In the genomic region with DNA sequence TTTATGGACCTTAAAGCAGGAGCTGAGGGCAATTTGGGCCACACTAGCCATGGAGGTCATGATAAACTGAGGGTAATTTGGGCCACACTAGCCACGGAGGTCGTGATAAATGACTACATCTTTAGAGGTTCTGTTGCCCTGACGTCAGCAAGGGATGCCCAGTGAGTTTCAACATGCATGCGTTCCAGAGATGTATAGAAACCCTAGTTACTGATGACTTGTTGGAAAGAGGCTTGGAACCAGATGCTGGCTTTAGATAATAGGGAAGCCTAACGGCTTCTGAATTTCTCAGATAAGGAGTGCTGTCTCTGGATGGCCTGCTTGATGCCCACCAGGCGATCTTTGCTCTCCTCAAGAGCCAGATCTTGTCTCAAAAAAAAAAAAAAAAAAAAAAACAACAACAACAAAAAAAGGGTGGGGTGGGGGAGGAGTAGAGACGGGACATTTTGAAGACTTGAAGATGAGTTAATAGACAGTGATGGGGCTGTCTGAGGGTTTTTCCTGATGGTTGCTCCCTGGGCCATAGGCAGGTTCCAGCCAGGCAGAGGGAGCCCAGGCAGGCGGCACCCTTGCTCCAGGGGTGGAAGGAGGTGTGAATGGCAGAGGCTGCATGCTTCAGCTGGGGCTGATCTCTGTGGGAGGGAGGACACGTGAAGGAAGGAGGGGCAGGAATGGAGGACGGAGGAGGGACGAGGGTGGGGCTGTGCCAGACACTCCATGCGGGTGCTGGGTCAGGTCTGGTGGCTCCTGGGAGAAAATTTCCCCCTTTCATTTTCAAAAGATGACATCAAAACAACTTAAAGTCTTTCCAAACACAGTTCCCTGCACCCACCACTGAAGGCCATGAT, we compare ENCODE assay signal across 1 cellular context.
TF ChIP-seq lines count a peak whose summit lies in the region.

No MANE protein-coding gene starts in this region.

TF ChIP-seq in K562, 482 proteins besides CTCF, POLR2A, EP300 and RAD21 (continued from another document):
- TF ChIP-seq, protein P1, sequence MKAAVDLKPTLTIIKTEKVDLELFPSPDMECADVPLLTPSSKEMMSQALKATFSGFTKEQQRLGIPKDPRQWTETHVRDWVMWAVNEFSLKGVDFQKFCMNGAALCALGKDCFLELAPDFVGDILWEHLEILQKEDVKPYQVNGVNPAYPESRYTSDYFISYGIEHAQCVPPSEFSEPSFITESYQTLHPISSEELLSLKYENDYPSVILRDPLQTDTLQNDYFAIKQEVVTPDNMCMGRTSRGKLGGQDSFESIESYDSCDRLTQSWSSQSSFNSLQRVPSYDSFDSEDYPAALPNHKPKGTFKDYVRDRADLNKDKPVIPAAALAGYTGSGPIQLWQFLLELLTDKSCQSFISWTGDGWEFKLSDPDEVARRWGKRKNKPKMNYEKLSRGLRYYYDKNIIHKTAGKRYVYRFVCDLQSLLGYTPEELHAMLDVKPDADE (conservative IDR thresholded peaks at IDR 0.05; ENCODE audit: control insufficient read depth, low read depth, low read length) = no peak
- TF ChIP-seq ZNF384 (IDR thresholded peaks at IDR 0.05; ENCODE audit: low read depth, low read length) (peak; percentile 68), TEAD4 (IDR thresholded peaks at IDR 0.05; ENCODE audit: low read length) (peak; percentile 68), TEAD4 (CRISPR knock-in tag; IDR thresholded peaks at IDR 0.05; ENCODE audit: borderline replicate concordance) (no peak), GABPA (tag; conservative IDR thresholded peaks at IDR 0.05; ENCODE audit: low read depth) (no peak), RCOR1 (IDR thresholded peaks at IDR 0.05; ENCODE audit: borderline replicate concordance in 1 of 2, low read depth in 2 of 2, low read length in 2 of 2) (peak in 1 of 2 experiments; percentile 54; a peak in 1 of 4 replicates), SMARCA4 (IDR thresholded peaks at IDR 0.05) (peak; percentile 33; the same call in 1 of the 2 replicates), NR4A1 (CRISPR knock-in tag; IDR thresholded peaks at IDR 0.05) (no peak), NR4A1 (tag; IDR thresholded peaks at IDR 0.05) (peak; percentile 47; the same call in 1 of the 2 replicates)
- TF ChIP-seq, protein P2, sequence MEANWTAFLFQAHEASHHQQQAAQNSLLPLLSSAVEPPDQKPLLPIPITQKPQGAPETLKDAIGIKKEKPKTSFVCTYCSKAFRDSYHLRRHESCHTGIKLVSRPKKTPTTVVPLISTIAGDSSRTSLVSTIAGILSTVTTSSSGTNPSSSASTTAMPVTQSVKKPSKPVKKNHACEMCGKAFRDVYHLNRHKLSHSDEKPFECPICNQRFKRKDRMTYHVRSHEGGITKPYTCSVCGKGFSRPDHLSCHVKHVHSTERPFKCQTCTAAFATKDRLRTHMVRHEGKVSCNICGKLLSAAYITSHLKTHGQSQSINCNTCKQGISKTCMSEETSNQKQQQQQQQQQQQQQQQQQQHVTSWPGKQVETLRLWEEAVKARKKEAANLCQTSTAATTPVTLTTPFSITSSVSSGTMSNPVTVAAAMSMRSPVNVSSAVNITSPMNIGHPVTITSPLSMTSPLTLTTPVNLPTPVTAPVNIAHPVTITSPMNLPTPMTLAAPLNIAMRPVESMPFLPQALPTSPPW (CRISPR knock-in tag; IDR thresholded peaks at IDR 0.05) = peak; percentile 85
- TF ChIP-seq, protein P3, sequence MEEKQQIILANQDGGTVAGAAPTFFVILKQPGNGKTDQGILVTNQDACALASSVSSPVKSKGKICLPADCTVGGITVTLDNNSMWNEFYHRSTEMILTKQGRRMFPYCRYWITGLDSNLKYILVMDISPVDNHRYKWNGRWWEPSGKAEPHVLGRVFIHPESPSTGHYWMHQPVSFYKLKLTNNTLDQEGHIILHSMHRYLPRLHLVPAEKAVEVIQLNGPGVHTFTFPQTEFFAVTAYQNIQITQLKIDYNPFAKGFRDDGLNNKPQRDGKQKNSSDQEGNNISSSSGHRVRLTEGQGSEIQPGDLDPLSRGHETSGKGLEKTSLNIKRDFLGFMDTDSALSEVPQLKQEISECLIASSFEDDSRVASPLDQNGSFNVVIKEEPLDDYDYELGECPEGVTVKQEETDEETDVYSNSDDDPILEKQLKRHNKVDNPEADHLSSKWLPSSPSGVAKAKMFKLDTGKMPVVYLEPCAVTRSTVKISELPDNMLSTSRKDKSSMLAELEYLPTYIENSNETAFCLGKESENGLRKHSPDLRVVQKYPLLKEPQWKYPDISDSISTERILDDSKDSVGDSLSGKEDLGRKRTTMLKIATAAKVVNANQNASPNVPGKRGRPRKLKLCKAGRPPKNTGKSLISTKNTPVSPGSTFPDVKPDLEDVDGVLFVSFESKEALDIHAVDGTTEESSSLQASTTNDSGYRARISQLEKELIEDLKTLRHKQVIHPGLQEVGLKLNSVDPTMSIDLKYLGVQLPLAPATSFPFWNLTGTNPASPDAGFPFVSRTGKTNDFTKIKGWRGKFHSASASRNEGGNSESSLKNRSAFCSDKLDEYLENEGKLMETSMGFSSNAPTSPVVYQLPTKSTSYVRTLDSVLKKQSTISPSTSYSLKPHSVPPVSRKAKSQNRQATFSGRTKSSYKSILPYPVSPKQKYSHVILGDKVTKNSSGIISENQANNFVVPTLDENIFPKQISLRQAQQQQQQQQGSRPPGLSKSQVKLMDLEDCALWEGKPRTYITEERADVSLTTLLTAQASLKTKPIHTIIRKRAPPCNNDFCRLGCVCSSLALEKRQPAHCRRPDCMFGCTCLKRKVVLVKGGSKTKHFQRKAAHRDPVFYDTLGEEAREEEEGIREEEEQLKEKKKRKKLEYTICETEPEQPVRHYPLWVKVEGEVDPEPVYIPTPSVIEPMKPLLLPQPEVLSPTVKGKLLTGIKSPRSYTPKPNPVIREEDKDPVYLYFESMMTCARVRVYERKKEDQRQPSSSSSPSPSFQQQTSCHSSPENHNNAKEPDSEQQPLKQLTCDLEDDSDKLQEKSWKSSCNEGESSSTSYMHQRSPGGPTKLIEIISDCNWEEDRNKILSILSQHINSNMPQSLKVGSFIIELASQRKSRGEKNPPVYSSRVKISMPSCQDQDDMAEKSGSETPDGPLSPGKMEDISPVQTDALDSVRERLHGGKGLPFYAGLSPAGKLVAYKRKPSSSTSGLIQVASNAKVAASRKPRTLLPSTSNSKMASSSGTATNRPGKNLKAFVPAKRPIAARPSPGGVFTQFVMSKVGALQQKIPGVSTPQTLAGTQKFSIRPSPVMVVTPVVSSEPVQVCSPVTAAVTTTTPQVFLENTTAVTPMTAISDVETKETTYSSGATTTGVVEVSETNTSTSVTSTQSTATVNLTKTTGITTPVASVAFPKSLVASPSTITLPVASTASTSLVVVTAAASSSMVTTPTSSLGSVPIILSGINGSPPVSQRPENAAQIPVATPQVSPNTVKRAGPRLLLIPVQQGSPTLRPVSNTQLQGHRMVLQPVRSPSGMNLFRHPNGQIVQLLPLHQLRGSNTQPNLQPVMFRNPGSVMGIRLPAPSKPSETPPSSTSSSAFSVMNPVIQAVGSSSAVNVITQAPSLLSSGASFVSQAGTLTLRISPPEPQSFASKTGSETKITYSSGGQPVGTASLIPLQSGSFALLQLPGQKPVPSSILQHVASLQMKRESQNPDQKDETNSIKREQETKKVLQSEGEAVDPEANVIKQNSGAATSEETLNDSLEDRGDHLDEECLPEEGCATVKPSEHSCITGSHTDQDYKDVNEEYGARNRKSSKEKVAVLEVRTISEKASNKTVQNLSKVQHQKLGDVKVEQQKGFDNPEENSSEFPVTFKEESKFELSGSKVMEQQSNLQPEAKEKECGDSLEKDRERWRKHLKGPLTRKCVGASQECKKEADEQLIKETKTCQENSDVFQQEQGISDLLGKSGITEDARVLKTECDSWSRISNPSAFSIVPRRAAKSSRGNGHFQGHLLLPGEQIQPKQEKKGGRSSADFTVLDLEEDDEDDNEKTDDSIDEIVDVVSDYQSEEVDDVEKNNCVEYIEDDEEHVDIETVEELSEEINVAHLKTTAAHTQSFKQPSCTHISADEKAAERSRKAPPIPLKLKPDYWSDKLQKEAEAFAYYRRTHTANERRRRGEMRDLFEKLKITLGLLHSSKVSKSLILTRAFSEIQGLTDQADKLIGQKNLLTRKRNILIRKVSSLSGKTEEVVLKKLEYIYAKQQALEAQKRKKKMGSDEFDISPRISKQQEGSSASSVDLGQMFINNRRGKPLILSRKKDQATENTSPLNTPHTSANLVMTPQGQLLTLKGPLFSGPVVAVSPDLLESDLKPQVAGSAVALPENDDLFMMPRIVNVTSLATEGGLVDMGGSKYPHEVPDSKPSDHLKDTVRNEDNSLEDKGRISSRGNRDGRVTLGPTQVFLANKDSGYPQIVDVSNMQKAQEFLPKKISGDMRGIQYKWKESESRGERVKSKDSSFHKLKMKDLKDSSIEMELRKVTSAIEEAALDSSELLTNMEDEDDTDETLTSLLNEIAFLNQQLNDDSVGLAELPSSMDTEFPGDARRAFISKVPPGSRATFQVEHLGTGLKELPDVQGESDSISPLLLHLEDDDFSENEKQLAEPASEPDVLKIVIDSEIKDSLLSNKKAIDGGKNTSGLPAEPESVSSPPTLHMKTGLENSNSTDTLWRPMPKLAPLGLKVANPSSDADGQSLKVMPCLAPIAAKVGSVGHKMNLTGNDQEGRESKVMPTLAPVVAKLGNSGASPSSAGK (IDR thresholded peaks at IDR 0.05) = peak; percentile 51; the same call in 1 of the 2 replicates
- TF ChIP-seq, protein P4, sequence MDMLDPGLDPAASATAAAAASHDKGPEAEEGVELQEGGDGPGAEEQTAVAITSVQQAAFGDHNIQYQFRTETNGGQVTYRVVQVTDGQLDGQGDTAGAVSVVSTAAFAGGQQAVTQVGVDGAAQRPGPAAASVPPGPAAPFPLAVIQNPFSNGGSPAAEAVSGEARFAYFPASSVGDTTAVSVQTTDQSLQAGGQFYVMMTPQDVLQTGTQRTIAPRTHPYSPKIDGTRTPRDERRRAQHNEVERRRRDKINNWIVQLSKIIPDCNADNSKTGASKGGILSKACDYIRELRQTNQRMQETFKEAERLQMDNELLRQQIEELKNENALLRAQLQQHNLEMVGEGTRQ (CRISPR knock-in tag; IDR thresholded peaks at IDR 0.05) = peak; percentile 67
TF ChIP-seq in K562: peak in this region for 34.
